ENCODE assay signal across 8 cellular contexts in the genomic region with DNA sequence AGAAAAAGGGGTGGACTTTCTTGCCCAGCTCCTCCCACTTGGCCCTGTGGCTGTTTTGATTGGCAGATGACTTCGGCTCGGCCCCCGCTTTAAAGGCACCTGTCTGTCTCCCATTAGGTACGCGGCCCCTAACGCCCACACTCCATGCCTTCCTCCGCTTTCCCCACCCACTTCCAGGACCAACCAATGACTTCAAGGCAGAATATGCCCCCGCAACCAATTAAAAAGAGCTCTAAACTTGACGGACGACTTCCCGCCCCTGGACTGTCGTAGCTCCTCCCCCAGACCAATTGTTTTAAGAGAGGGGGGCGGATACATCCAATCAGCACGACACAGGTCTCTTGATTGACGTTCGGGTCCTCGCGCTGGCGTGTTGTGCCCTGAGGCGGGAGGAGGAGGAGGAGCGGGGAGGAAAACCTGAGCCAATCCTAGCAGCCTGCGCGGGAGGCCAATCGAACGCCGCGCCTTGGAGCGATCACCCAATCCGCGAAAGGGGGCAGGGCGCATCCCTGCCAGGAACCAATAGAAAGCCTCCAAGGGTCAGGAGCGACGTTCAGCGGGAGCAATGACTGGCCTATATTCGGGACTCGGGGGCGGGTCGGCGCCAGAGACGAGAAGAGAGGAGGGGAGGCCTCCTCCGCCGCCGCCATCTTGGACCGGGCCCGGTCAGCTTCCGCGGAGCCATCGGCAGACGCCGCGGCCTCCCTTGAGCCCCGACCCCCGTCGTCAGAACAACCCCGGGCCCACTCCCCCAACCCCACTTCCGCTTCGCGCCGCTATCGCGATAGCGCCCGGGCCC. TPM values are rescaled to one million over a fixed set of nuclear protein-coding genes. Genes with fewer than 3 reads are reported as not detected.
DNase-seq lines count a peak whose midpoint lies in the region; ATAC-seq and TF ChIP-seq lines count a peak whose summit lies in the region.

CNOT3 (plus strand) TSS at position 649 of the 799 bp plus-strand sequence. CDS start 5,217 bp downstream, outside the sequence.

- no peaks in the 10 kb centered on the region for H3K9me3 ChIP-seq in ovary
- no peaks in the 10 kb centered on the region for H3K9me3 ChIP-seq in thyroid gland

- TF ChIP-seq EP300 in ovary (IDR thresholded peaks at IDR 0.05) = peak; percentile 9

- TF ChIP-seq CTCF in GM12865 (IDR thresholded peaks at IDR 0.05; ENCODE audit: insufficient read depth, low read depth, low read length, missing control alignments) = no peak
- TF ChIP-seq CTCF in ovary (IDR thresholded peaks at IDR 0.05) = no peak
- no peak for TF ChIP-seq CTCF in thyroid gland (IDR thresholded peaks at IDR 0.05)

- peak within 1 kb of the TSS; percentile 92 for H3K27ac Mint-ChIP-seq in activated naive CD8-positive, alpha-beta T cell treated with anti-CD3 and anti-CD28 coated beads, Interleukin-2, amount 50 U/mL, for 24 hours

- H3K4me1 ChIP-seq in ovary (ENCODE audit: insufficient read depth) (peaks cover 4% of the 10 kb centered on the region), thyroid gland (peaks cover 26 to 41% of the 10 kb centered on the region in 2 donors)

- peaks cover 6% of the 10 kb centered on the region for H3K36me3 Mint-ChIP-seq in activated naive CD8-positive, alpha-beta T cell treated with anti-CD3 and anti-CD28 coated beads, Interleukin-2, amount 50 U/mL, for 24 hours (ENCODE audit: low read depth)

- peaks cover 45% of the 10 kb centered on the region for H3K4me1 Mint-ChIP-seq in activated naive CD8-positive, alpha-beta T cell treated with anti-CD3 and anti-CD28 coated beads, Interleukin-2, amount 50 U/mL, for 24 hours

- TF ChIP-seq POLR2A in ovary (IDR thresholded peaks at IDR 0.05) (peak; percentile 81), thyroid gland (IDR thresholded peaks at IDR 0.05) (peak in 1 of 2 donors; percentile 88)

- ATAC-seq in HG02763 (IDR thresholded peaks at IDR 0.05; ENCODE audit: unreplicated experiment) (peak; percentile 80), Right ventricle myocardium inferior (peak; percentile 93)
- ATAC-seq in activated naive CD8-positive, alpha-beta T cell treated with anti-CD3 and anti-CD28 coated beads, Interleukin-2, amount 50 U/mL, for 24 hours = peak; percentile 91

- DNase-seq in GM12865 (ENCODE audit: low read depth) = peak; percentile 100
- peak; percentile 100 for DNase-seq in NCI-H1417 treated with DMSO at 0.1 percent for 48 hours (lab: John Stamatoyannopoulos, UW)
- peak; percentile 100 for DNase-seq in SW480 (ENCODE audit: low spot score)
- peak; percentile 98 for DNase-seq in activated naive CD8-positive, alpha-beta T cell treated with anti-CD3 and anti-CD28 coated beads, Interleukin-2, amount 50 U/mL, for 24 hours
- DNase-seq in Right ventricle myocardium inferior (ENCODE audit: missing footprints) = peak; percentile 99
- peak; percentile 99 for DNase-seq in ovary
- DNase-seq in thyroid gland = peak; percentile 100

- H3K9me3 Mint-ChIP-seq in activated naive CD8-positive, alpha-beta T cell treated with anti-CD3 and anti-CD28 coated beads, Interleukin-2, amount 50 U/mL, for 24 hours = no peaks in the 10 kb centered on the region

- H3K4me3 Mint-ChIP-seq in activated naive CD8-positive, alpha-beta T cell treated with anti-CD3 and anti-CD28 coated beads, Interleukin-2, amount 50 U/mL, for 24 hours = peak within 1 kb of the TSS; percentile 87

- H3K27me3 ChIP-seq in ovary (no peaks in the 10 kb centered on the region), thyroid gland (no peaks in the 10 kb centered on the region)

- H3K27me3 Mint-ChIP-seq in activated naive CD8-positive, alpha-beta T cell treated with anti-CD3 and anti-CD28 coated beads, Interleukin-2, amount 50 U/mL, for 24 hours = peaks cover 5% of the 10 kb centered on the region

- intact Hi-C loops in Right ventricle myocardium inferior (cut with DNase I) (loop anchor here (1.0 to 2.0 kb wide), 2 partner anchors 22 to 23 kb away; partner anchors contain the start of genes LENG1, PRPF31 and TFPT), ovary (cut with DNase I) (no loop called here), thyroid gland (cut with DNase I) (no loop called here)

- H3K27ac ChIP-seq in ovary (peak within 1 kb of the TSS; percentile 77 to 87), thyroid gland (peak within 1 kb of the TSS; percentile 89 to 96 (median 96))

- WGBS in ovary, 3 donors = 0 to 1% (median 0%) methylated on average over 51 to 63 of the region's 63 CpGs
- WGBS in thyroid gland, 2 donors = 0 to 1% methylated on average over 7 to 23 of the region's 63 CpGs

- no peaks in the 10 kb centered on the region for H3K36me3 ChIP-seq in ovary
- peaks cover 0 to under 1% of the 10 kb centered on the region in 2 donors for H3K36me3 ChIP-seq in thyroid gland

- H3K4me3 ChIP-seq in GM12865 (ENCODE audit: low read depth, low read length) = peak within 1 kb of the TSS; percentile 82
- peak within 1 kb of the TSS; percentile 100 for H3K4me3 ChIP-seq in ovary
- peak within 1 kb of the TSS; percentile 92 to 100 (median 97) for H3K4me3 ChIP-seq in thyroid gland (replicated peaks in 1 of 3)

RNA-seq across cellular contexts. Expression of gene CNOT3, which starts in this region (rescaled TPM):
- total RNA-seq in Right ventricle myocardium inferior = 17.6 TPM
- total RNA-seq in ovary = 10 to 100 TPM; 14.4 to 44.8 (median 41.6) TPM
- 10 to 100 TPM; 30.9 to 65.6 TPM for polyA plus RNA-seq in ovary
- total RNA-seq in thyroid gland = 10 to 100 TPM; 22.4 to 30.3 (median 29.8) TPM

Comparison
In these comparisons a context has a peak if more than half of its experiments do, and no peak if none do; other contexts are left out.
1. Peak in every context shown above with its lines: DNase-seq, ATAC-seq, H3K4me3 ChIP-seq and H3K27ac ChIP-seq.